In the genomic region with DNA sequence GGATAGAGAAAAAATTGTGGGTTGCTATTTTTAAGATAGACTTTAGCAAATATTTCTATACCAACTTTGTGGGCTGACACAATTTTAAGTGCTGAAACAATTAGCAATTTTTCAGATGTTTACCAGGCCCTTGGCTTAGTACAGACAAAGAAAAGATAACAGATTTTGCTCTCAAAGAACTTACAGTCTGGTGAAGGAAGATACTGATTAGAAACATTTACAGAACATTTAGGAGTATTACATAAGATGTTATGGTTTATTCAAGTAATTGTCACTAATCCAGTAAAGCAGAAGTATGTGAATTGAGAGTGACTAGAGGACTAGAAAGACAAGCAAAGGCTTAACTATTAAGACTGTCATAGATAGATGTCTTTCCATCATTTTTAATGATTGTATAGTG, we compare ENCODE assay signal across 1 cellular context.
TF ChIP-seq lines count a peak whose summit lies in the region.

No MANE protein-coding gene starts in this region.

TF ChIP-seq in HEK293, 187 proteins besides CTCF, POLR2A, EP300 and RAD21:
- TF ChIP-seq, protein P1, sequence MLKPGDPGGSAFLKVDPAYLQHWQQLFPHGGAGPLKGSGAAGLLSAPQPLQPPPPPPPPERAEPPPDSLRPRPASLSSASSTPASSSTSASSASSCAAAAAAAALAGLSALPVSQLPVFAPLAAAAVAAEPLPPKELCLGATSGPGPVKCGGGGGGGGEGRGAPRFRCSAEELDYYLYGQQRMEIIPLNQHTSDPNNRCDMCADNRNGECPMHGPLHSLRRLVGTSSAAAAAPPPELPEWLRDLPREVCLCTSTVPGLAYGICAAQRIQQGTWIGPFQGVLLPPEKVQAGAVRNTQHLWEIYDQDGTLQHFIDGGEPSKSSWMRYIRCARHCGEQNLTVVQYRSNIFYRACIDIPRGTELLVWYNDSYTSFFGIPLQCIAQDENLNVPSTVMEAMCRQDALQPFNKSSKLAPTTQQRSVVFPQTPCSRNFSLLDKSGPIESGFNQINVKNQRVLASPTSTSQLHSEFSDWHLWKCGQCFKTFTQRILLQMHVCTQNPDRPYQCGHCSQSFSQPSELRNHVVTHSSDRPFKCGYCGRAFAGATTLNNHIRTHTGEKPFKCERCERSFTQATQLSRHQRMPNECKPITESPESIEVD (tag by site-specific recombination; IDR thresholded peaks at IDR 0.05), result 0 out of 2 replicates have a peak, but pooled peaks have one; percentile 22
- TF ChIP-seq ZNF335 (tag by site-specific recombination; conservative IDR thresholded peaks at IDR 0.05), result no peak
